2 cellular contexts compared by ENCODE assay signal in the genomic region with DNA sequence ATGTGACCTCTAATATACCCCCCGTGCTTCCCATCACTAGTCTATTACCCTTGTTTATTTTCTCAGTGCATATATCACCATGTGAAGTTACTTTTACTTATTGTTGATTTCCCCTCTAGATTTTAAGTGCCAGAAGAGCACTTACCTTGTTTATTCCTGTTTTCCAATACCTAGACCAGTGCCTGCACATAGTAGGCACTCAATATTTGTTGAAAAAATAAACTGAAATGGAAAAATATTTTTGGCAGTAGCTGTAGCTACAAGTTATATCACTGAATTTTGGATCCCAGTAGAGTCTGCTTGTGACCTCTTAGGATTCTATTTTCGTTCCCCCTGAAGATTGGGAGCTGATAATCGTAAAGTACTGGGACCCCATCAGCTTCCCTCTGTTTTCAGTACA.
TF ChIP-seq lines count a peak whose summit lies in the region.

No MANE protein-coding gene starts in this region.

TF ChIP-seq in HepG2, 621 proteins besides CTCF, POLR2A, EP300 and RAD21:
- TF ChIP-seq ZNF292 (CRISPR knock-in tag; IDR thresholded peaks at IDR 0.05; ENCODE audit: borderline replicate concordance, low read depth) (no peak), ZKSCAN1 (IDR thresholded peaks at IDR 0.05; ENCODE audit: low read length) (peak; percentile 69; the same call in 1 of the 2 replicates)
TF ChIP-seq in HepG2: peak in this region for 1.

TF ChIP-seq in K562, 482 proteins besides CTCF, POLR2A, EP300 and RAD21:
- TF ChIP-seq ZKSCAN1 (IDR thresholded peaks at IDR 0.05; ENCODE audit: low read depth, low read length) (peak; percentile 83), CREB3L1 (IDR thresholded peaks at IDR 0.05; ENCODE audit: borderline replicate concordance, low read depth) (no peak)
